3 cellular contexts compared by ENCODE assay signal in genomic region chr10:24919629-24920028, GRCh38. TPM values are rescaled to one million over a fixed set of nuclear protein-coding genes. Genes with fewer than 3 reads are reported as not detected.
"Had no signal": no experiment of that assay in that cellular context is flagged by ENCODE, and none has a peak within 500 bp of the region (broad histone marks: within the 10 kb centered on the region; RNA-seq: fewer than 3 reads in every experiment).

No MANE protein-coding gene starts in this region.

RNA-seq across cellular contexts. Expression of gene PRTFDC1, which starts 32.8 kb away (rescaled TPM):
- total RNA-seq: HepG2, HT1080 had no signal
- polyA plus RNA-seq: HepG2, IgD-negative memory B cell had no signal
